ENCODE assay signal across 1 cellular context in the genomic region with DNA sequence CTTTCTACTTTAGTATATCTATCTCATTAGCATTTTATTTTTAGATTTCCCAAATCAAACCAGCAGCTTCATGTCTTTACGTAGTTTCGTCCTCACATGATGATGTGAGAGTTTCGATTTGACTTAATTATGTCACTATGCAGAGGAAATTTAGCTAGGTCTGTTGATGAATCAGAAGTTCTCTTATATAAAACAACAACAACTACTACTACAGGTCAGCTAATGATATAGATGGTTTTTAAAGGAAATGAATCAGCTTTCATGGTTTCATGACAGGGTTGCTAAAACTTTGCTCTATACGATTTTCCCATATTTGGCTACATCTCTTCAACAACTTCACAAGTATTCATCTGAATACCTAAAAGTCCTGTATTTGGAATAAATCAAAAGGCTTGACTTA.
TF ChIP-seq lines count a peak whose summit lies in the region.

No MANE protein-coding gene starts in this region.

TF ChIP-seq in GM12878, 131 proteins besides CTCF, POLR2A, EP300 and RAD21 (continued from another document and continues in another):
- peak; percentile 83; the same call in 1 of the 2 replicates for TF ChIP-seq MEF2A (IDR thresholded peaks at IDR 0.05; ENCODE audit: insufficient read depth, low read depth, low read length)
- TF ChIP-seq BACH1 (IDR thresholded peaks at IDR 0.05; ENCODE audit: borderline replicate concordance), result no peak; the same call in 1 of the 2 replicates
- TF ChIP-seq ZNF24 (IDR thresholded peaks at IDR 0.05), result peak; percentile 11; the same call in 1 of the 2 replicates
- peak; percentile 98 for TF ChIP-seq MTA2 (IDR thresholded peaks at IDR 0.05; ENCODE audit: low read depth)
- no peak for TF ChIP-seq SIX5 (IDR thresholded peaks at IDR 0.05; ENCODE audit: low read depth, low read length, severe bottlenecking)
- TF ChIP-seq ATF7 (IDR thresholded peaks at IDR 0.05; ENCODE audit: low read depth), result peak; percentile 93
- TF ChIP-seq, protein P1, sequence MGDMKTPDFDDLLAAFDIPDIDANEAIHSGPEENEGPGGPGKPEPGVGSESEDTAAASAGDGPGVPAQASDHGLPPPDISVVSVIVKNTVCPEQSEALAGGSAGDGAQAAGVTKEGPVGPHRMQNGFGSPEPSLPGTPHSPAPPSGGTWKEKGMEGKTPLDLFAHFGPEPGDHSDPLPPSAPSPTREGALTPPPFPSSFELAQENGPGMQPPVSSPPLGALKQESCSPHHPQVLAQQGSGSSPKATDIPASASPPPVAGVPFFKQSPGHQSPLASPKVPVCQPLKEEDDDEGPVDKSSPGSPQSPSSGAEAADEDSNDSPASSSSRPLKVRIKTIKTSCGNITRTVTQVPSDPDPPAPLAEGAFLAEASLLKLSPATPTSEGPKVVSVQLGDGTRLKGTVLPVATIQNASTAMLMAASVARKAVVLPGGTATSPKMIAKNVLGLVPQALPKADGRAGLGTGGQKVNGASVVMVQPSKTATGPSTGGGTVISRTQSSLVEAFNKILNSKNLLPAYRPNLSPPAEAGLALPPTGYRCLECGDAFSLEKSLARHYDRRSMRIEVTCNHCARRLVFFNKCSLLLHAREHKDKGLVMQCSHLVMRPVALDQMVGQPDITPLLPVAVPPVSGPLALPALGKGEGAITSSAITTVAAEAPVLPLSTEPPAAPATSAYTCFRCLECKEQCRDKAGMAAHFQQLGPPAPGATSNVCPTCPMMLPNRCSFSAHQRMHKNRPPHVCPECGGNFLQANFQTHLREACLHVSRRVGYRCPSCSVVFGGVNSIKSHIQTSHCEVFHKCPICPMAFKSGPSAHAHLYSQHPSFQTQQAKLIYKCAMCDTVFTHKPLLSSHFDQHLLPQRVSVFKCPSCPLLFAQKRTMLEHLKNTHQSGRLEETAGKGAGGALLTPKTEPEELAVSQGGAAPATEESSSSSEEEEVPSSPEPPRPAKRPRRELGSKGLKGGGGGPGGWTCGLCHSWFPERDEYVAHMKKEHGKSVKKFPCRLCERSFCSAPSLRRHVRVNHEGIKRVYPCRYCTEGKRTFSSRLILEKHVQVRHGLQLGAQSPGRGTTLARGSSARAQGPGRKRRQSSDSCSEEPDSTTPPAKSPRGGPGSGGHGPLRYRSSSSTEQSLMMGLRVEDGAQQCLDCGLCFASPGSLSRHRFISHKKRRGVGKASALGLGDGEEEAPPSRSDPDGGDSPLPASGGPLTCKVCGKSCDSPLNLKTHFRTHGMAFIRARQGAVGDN (IDR thresholded peaks at IDR 0.05), result no peak
- peak; percentile 93 for TF ChIP-seq JUNB (IDR thresholded peaks at IDR 0.05)
- TF ChIP-seq KAT2A (conservative IDR thresholded peaks at IDR 0.05; ENCODE audit: control insufficient read depth, low read depth, low read length), result no peak
- TF ChIP-seq, protein P2, sequence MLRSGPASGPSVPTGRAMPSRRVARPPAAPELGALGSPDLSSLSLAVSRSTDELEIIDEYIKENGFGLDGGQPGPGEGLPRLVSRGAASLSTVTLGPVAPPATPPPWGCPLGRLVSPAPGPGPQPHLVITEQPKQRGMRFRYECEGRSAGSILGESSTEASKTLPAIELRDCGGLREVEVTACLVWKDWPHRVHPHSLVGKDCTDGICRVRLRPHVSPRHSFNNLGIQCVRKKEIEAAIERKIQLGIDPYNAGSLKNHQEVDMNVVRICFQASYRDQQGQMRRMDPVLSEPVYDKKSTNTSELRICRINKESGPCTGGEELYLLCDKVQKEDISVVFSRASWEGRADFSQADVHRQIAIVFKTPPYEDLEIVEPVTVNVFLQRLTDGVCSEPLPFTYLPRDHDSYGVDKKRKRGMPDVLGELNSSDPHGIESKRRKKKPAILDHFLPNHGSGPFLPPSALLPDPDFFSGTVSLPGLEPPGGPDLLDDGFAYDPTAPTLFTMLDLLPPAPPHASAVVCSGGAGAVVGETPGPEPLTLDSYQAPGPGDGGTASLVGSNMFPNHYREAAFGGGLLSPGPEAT (IDR thresholded peaks at IDR 0.05; ENCODE audit: low read depth), result peak; percentile 55; the same call in 1 of the 2 replicates
- no peak for TF ChIP-seq MYB (IDR thresholded peaks at IDR 0.05; ENCODE audit: borderline replicate concordance, low read depth, low read length)
- TF ChIP-seq MTA3 (IDR thresholded peaks at IDR 0.05; ENCODE audit: borderline replicate concordance, low read length), result no peak
- TF ChIP-seq, protein P3, sequence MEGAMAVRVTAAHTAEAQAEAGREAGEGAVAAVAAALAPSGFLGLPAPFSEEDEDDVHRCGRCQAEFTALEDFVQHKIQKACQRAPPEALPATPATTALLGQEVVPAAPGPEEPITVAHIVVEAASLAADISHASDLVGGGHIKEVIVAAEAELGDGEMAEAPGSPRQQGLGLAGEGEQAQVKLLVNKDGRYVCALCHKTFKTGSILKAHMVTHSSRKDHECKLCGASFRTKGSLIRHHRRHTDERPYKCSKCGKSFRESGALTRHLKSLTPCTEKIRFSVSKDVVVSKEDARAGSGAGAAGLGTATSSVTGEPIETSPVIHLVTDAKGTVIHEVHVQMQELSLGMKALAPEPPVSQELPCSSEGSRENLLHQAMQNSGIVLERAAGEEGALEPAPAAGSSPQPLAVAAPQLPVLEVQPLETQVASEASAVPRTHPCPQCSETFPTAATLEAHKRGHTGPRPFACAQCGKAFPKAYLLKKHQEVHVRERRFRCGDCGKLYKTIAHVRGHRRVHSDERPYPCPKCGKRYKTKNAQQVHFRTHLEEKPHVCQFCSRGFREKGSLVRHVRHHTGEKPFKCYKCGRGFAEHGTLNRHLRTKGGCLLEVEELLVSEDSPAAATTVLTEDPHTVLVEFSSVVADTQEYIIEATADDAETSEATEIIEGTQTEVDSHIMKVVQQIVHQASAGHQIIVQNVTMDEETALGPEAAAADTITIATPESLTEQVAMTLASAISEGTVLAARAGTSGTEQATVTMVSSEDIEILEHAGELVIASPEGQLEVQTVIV (IDR thresholded peaks at IDR 0.05; ENCODE audit: borderline replicate concordance, partially characterized antibody), result no peak
- TF ChIP-seq IKZF2 (IDR thresholded peaks at IDR 0.05), result peak; percentile 61 to 78; a peak in 3 of 4 replicates
- TF ChIP-seq GATAD2B (conservative IDR thresholded peaks at IDR 0.05; ENCODE audit: low read depth), result no peak
- no peak for TF ChIP-seq SMAD1 (IDR thresholded peaks at IDR 0.05; ENCODE audit: low read depth, partially characterized antibody)
- no peak for TF ChIP-seq ZNF207 (IDR thresholded peaks at IDR 0.05; ENCODE audit: borderline replicate concordance)
- TF ChIP-seq, protein P4, sequence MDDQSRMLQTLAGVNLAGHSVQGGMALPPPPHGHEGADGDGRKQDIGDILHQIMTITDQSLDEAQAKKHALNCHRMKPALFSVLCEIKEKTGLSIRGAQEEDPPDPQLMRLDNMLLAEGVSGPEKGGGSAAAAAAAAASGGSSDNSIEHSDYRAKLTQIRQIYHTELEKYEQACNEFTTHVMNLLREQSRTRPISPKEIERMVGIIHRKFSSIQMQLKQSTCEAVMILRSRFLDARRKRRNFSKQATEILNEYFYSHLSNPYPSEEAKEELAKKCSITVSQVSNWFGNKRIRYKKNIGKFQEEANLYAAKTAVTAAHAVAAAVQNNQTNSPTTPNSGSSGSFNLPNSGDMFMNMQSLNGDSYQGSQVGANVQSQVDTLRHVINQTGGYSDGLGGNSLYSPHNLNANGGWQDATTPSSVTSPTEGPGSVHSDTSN (IDR thresholded peaks at IDR 0.05; ENCODE audit: insufficient replicate concordance, low read depth, low read length), result no peak
- TF ChIP-seq ZSCAN29 (IDR thresholded peaks at IDR 0.05), result no peak
- peak; percentile 86 for TF ChIP-seq FOXM1 (IDR thresholded peaks at IDR 0.05; ENCODE audit: low read depth, low read length)
- TF ChIP-seq ASH2L (IDR thresholded peaks at IDR 0.05; ENCODE audit: borderline replicate concordance, low read depth), result no peak
- TF ChIP-seq, protein P5, sequence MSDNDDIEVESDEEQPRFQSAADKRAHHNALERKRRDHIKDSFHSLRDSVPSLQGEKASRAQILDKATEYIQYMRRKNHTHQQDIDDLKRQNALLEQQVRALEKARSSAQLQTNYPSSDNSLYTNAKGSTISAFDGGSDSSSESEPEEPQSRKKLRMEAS (IDR thresholded peaks at IDR 0.05; ENCODE audit: low read depth, low read length), result no peak
- TF ChIP-seq SIN3A (IDR thresholded peaks at IDR 0.05; ENCODE audit: low read depth, low read length), result no peak
- no peak for TF ChIP-seq NR2C2 (IDR thresholded peaks at IDR 0.05; ENCODE audit: borderline replicate concordance, control insufficient read depth, insufficient read length, low read depth)
- TF ChIP-seq ZNF217 (IDR thresholded peaks at IDR 0.05), result peak; percentile 88
- TF ChIP-seq CREM (IDR thresholded peaks at IDR 0.05; ENCODE audit: low read depth), result peak; percentile 88
- TF ChIP-seq BHLHE40 (IDR thresholded peaks at IDR 0.05; ENCODE audit: borderline replicate concordance in 1 of 2, low read depth in 2 of 2, low read length in 1 of 2), result peak; percentile 44 to 53; a peak in 2 of 4 replicates
- no peak for TF ChIP-seq CBFB (IDR thresholded peaks at IDR 0.05; ENCODE audit: low read depth)
- no peak for TF ChIP-seq TCF7 (IDR thresholded peaks at IDR 0.05; ENCODE audit: borderline replicate concordance)
- no peak for TF ChIP-seq CHD1 (IDR thresholded peaks at IDR 0.05; ENCODE audit: low read depth, low read length)
- no peak for TF ChIP-seq NRF1 (conservative IDR thresholded peaks at IDR 0.05; ENCODE audit: low read depth, low read length)
- TF ChIP-seq, protein P6, sequence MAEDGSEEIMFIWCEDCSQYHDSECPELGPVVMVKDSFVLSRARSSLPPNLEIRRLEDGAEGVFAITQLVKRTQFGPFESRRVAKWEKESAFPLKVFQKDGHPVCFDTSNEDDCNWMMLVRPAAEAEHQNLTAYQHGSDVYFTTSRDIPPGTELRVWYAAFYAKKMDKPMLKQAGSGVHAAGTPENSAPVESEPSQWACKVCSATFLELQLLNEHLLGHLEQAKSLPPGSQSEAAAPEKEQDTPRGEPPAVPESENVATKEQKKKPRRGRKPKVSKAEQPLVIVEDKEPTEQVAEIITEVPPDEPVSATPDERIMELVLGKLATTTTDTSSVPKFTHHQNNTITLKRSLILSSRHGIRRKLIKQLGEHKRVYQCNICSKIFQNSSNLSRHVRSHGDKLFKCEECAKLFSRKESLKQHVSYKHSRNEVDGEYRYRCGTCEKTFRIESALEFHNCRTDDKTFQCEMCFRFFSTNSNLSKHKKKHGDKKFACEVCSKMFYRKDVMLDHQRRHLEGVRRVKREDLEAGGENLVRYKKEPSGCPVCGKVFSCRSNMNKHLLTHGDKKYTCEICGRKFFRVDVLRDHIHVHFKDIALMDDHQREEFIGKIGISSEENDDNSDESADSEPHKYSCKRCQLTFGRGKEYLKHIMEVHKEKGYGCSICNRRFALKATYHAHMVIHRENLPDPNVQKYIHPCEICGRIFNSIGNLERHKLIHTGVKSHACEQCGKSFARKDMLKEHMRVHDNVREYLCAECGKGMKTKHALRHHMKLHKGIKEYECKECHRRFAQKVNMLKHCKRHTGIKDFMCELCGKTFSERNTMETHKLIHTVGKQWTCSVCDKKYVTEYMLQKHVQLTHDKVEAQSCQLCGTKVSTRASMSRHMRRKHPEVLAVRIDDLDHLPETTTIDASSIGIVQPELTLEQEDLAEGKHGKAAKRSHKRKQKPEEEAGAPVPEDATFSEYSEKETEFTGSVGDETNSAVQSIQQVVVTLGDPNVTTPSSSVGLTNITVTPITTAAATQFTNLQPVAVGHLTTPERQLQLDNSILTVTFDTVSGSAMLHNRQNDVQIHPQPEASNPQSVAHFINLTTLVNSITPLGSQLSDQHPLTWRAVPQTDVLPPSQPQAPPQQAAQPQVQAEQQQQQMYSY (CRISPR knock-in tag; IDR thresholded peaks at IDR 0.05), result no peak
- TF ChIP-seq YY1 (IDR thresholded peaks at IDR 0.05; ENCODE audit: low read depth, low read length), result no peak
- peak; percentile 91 for TF ChIP-seq CREB1 (IDR thresholded peaks at IDR 0.05; ENCODE audit: low read depth)
- TF ChIP-seq GABPA (IDR thresholded peaks at IDR 0.05; ENCODE audit: low read depth), result peak; percentile 28; the same call in 1 of the 2 replicates
- no peak; the same call in 1 of the 2 replicates for TF ChIP-seq CHD2 (IDR thresholded peaks at IDR 0.05; ENCODE audit: borderline replicate concordance, low read depth, low read length)
- TF ChIP-seq RELA (IDR thresholded peaks at IDR 0.05; ENCODE audit: borderline replicate concordance, partially characterized antibody), result no peak
- TF ChIP-seq, protein P7, sequence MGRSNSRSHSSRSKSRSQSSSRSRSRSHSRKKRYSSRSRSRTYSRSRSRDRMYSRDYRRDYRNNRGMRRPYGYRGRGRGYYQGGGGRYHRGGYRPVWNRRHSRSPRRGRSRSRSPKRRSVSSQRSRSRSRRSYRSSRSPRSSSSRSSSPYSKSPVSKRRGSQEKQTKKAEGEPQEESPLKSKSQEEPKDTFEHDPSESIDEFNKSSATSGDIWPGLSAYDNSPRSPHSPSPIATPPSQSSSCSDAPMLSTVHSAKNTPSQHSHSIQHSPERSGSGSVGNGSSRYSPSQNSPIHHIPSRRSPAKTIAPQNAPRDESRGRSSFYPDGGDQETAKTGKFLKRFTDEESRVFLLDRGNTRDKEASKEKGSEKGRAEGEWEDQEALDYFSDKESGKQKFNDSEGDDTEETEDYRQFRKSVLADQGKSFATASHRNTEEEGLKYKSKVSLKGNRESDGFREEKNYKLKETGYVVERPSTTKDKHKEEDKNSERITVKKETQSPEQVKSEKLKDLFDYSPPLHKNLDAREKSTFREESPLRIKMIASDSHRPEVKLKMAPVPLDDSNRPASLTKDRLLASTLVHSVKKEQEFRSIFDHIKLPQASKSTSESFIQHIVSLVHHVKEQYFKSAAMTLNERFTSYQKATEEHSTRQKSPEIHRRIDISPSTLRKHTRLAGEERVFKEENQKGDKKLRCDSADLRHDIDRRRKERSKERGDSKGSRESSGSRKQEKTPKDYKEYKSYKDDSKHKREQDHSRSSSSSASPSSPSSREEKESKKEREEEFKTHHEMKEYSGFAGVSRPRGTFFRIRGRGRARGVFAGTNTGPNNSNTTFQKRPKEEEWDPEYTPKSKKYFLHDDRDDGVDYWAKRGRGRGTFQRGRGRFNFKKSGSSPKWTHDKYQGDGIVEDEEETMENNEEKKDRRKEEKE (IDR thresholded peaks at IDR 0.05), result no peak
- no peak for TF ChIP-seq BRCA1 (IDR thresholded peaks at IDR 0.05; ENCODE audit: low read depth, low read length)
- TF ChIP-seq CBX5 (IDR thresholded peaks at IDR 0.05; ENCODE audit: low read depth), result no peak
- no peak for TF ChIP-seq CBX3 (IDR thresholded peaks at IDR 0.05; ENCODE audit: borderline replicate concordance, low read depth)
- TF ChIP-seq, protein P8, sequence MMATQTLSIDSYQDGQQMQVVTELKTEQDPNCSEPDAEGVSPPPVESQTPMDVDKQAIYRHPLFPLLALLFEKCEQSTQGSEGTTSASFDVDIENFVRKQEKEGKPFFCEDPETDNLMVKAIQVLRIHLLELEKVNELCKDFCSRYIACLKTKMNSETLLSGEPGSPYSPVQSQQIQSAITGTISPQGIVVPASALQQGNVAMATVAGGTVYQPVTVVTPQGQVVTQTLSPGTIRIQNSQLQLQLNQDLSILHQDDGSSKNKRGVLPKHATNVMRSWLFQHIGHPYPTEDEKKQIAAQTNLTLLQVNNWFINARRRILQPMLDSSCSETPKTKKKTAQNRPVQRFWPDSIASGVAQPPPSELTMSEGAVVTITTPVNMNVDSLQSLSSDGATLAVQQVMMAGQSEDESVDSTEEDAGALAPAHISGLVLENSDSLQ (IDR thresholded peaks at IDR 0.05), result peak; percentile 17; the same call in 1 of the 2 replicates
- TF ChIP-seq RAD51 (IDR thresholded peaks at IDR 0.05), result no peak
- TF ChIP-seq NBN (IDR thresholded peaks at IDR 0.05), result no peak
- TF ChIP-seq HDAC6 (IDR thresholded peaks at IDR 0.05; ENCODE audit: unreplicated experiment), result no peak
- TF ChIP-seq PML (IDR thresholded peaks at IDR 0.05; ENCODE audit: low read length), result no peak
- TF ChIP-seq SMAD5 (IDR thresholded peaks at IDR 0.05; ENCODE audit: low read depth), result no peak
